24 cellular contexts compared by ENCODE assay signal in the genomic region with DNA sequence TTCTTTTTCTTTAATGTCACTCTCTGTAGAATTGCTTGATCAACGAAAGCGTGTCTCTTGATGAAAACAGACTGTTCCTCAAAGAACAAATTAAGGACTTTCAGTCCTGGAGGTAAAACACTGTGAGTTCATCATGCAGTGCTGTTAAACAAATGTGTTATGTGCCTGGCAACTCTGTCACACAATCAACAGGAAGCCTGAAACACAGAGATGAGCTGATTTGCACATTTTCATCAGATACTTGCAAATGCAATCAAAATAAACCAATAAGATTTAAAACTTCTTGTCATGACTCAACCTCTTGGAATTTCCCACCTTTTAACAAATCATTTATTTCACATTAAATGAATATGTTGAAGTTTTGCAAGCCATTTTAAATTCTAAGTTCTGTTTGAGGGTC.
"Had no signal": no experiment of that assay in that cellular context is flagged by ENCODE, and none has a peak within 500 bp of the region (broad histone marks: within the 10 kb centered on the region; RNA-seq: fewer than 3 reads in every experiment).

No MANE protein-coding gene starts in this region.

- H3K27ac ChIP-seq: breast epithelium, hepatocyte, right lobe of liver, testis had no signal

- ATAC-seq: activated T-cell treated with anti-CD3 and anti-CD28 coated beads, Interleukin-2, amount 50 U/mL, for 4 hours; esophagus mucosa; left cardiac atrium; right lobe of liver; stimulated activated effector memory CD8-positive, alpha-beta T cell treated with anti-CD3 and anti-CD28 coated beads, Interleukin-12 subunit alpha, Interleukin-12 subunit beta, amount 100 ng/mL, for 72 hours had no signal

- H3K4me3 ChIP-seq: breast epithelium, hepatocyte, right lobe of liver, testis had no signal

- H3K27me3 ChIP-seq: breast epithelium, hepatocyte, right lobe of liver, testis had no signal

- H3K4me1 ChIP-seq: breast epithelium, right lobe of liver, testis had no signal

- DNase-seq: activated CD4-positive, alpha-beta T cell treated with anti-CD3 and anti-CD28 coated beads for 4 hours; activated CD4-positive, alpha-beta T cell treated with anti-CD3 and anti-CD28 coated beads, Interleukin-2, amount 50 U/mL, for 48 hours; activated CD4-positive, CD25-positive, alpha-beta regulatory T cell; activated CD8-positive, alpha-beta memory T cell treated with anti-CD3 and anti-CD28 coated beads, Interleukin-2, amount 50 U/mL, for 48 hours; activated naive CD4-positive, alpha-beta T cell; activated naive CD8-positive, alpha-beta T cell treated with anti-CD3 and anti-CD28 coated beads, Interleukin-2, amount 10 ng/mL, durations not matched to agents 7 days and 5 days; activated T-cell treated with anti-CD3 and anti-CD28 coated beads, Interleukin-2, amount 50 U/mL, for 4 hours; amniotic stem cell; cortex of kidney; glutamatergic neuron; left cardiac atrium; nucleus accumbens; right lobe of liver; small intestine; stimulated activated CD4-positive, alpha-beta T cell treated with anti-CD3 and anti-CD28 coated beads, Interleukin-2, amount 100 ng/mL, for 24 hours; T-helper 1 cell; testis; trophoblast cell had no signal

- FAIRE-seq: frontal cortex, islet of Langerhans, small intestine had no signal

- H3K36me3 ChIP-seq: breast epithelium, right lobe of liver had no signal

- H3K4me2 ChIP-seq: hepatocyte had no signal

- H3K9me3 ChIP-seq: breast epithelium, right lobe of liver, testis had no signal

- H3K79me2 ChIP-seq: hepatocyte had no signal

- H2AFZ ChIP-seq: hepatocyte had no signal
